ENCODE assay signal across 24 cellular contexts in the genomic region with DNA sequence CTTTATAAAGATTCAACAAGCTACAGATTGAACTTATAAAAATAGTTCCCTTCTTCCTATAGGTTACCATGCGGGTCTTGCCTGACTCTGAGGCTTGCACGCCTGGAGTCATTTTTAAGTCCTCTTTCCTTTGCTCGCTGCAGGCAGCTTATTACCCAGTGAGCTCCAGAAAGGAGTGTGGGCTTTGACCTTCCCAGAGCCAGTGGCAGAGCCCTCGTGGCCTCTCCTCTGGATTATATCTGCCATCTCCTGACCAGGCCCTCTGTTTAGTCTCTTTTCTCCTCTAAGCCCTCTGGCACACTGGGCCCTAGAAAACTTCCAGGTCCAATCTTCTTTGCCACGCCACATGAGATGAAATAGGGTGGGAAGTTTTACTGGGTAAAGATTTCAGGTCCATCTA.
"Had no signal": no experiment of that assay in that cellular context is flagged by ENCODE, and none has a peak within 500 bp of the region (broad histone marks: within the 10 kb centered on the region; RNA-seq: fewer than 3 reads in every experiment).

No MANE protein-coding gene starts in this region.

- ATAC-seq: activated T-cell treated with anti-CD3 and anti-CD28 coated beads, Interleukin-2, amount 50 U/mL, for 72 hours; SK-N-SH treated with all-trans-retinoic acid at 6 μM for 48 hours; WTC11 had no signal

- H3K36me3 Mint-ChIP-seq: brain, WTC11 had no signal

- H3K27me3 ChIP-seq: Peyer's patch, SJCRH30 had no signal

- H3K27ac Mint-ChIP-seq: activated T-helper 2 cell treated with anti-CD3 and anti-CD28 coated beads, Interferon-gamma antibody, Interleukin-2, Interleukin-4, amounts not matched to agents 10 μg/mL and 5 μg/mL and 100 μg/mL, durations not matched to agents 14 hours and 24 hours and 36 hours; T-helper 2 cell treated with Interferon-gamma antibody and Interleukin-4, amounts not matched to agents 5 μg/mL and 100 μg/mL, for 36 hours; WTC11 had no signal

- H3K9me3 ChIP-seq: Peyer's patch, SJCRH30 had no signal

- DNase-seq: activated CD4-positive, alpha-beta T cell treated with anti-CD3 and anti-CD28 coated beads for 48 hours; activated CD4-positive, alpha-beta T cell treated with anti-CD3 and anti-CD28 coated beads, Interleukin-2, amount 50 U/mL, for 4 hours; activated CD4-positive, CD25-positive, alpha-beta regulatory T cell treated with anti-CD3 and anti-CD28 coated beads, Interleukin-2, amount 50 U/mL, for 72 hours; activated gamma-delta T cell treated with Interleukin-2 at 50 U/mL for 16 hours; activated naive CD4-positive, alpha-beta T cell treated with anti-CD3 and anti-CD28 coated beads, Interleukin-2, amount 50 U/mL, for 16 hours; activated T-cell treated with anti-CD3 and anti-CD28 coated beads, Interleukin-2, amount 50 U/mL, for 72 hours; amygdala; Karpas-422; NCI-H146; NCI-H187 treated with DMSO at 0.1 percent for 48 hours; NCI-H2081 treated with DMSO at 0.1 percent for 48 hours; NCI-H446; NCI-H524; Peyer's patch; Right ventricle myocardium superior; SJCRH30; SW 1271 had no signal

- H3K27me3 Mint-ChIP-seq: brain had no signal

- H3K4me3 ChIP-seq: Peyer's patch, SJCRH30 had no signal

- H3K9me3 Mint-ChIP-seq: activated T-cell treated with anti-CD3 and anti-CD28 coated beads, Interleukin-2, amount 50 U/mL, for 72 hours; activated T-helper 2 cell treated with anti-CD3 and anti-CD28 coated beads, Interferon-gamma antibody, Interleukin-2, Interleukin-4, amounts not matched to agents 10 μg/mL and 5 μg/mL and 100 μg/mL, durations not matched to agents 14 hours and 24 hours and 36 hours; T-helper 2 cell treated with Interferon-gamma antibody and Interleukin-4, amounts not matched to agents 5 μg/mL and 100 μg/mL, for 36 hours had no signal

- H3K36me3 ChIP-seq: Peyer's patch, SJCRH30 had no signal

- H3K4me3 Mint-ChIP-seq: activated T-cell treated with anti-CD3 and anti-CD28 coated beads, Interleukin-2, amount 50 U/mL, for 72 hours; brain; T-helper 2 cell treated with Interferon-gamma antibody and Interleukin-4, amounts not matched to agents 5 μg/mL and 100 μg/mL, for 36 hours; WTC11 had no signal

- FAIRE-seq: astrocyte had no signal

- H3K4me1 ChIP-seq: Peyer's patch, SJCRH30 had no signal

- H3K27ac ChIP-seq: Peyer's patch, RWPE1, SJCRH30 had no signal
